In the genomic region with DNA sequence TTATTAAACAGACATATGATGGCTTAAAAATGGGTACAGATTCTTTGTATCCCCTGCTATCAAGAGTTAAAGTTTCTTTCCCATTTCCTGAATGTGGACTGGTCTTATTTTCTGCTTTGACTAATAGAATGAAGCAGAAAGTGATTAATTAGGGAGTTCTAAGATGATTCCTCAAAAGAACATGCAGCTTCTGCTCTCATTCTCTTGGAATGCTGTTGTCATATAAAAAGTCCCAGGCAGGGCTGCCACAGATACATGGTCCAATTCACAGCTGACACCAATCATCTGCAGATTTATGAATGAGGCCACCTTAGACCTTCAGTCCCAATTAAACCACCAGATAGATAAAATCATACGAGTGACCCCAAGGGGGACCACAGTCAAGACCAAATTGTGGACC, we compare ENCODE assay signal across 25 cellular contexts.
DNase-seq lines count a peak whose midpoint lies in the region; ATAC-seq, FAIRE-seq and TF ChIP-seq lines count a peak whose summit lies in the region.
"Had no signal": no experiment of that assay in that cellular context is flagged by ENCODE, and none has a peak within 500 bp of the region (broad histone marks: within the 10 kb centered on the region; RNA-seq: fewer than 3 reads in every experiment).

No MANE protein-coding gene starts in this region.

- no TSS peak for BruUV-seq in mammary epithelial cell (replicated peaks; lab: Mats Ljungman, UMichigan)

- peak; percentile 9 for DNase-seq in mammary epithelial cell
- no peak for DNase-seq in breast epithelium (ENCODE audit: low spot score in 2 of 2)
- DNase-seq in RCC 7860 (ENCODE audit: low spot score) = peak; percentile 45
- DNase-seq in hepatic stellate cell (ENCODE audit: low spot score) = peak; percentile 7
- DNase-seq in GOT3 (lab: John Stamatoyannopoulos, UW) = no peak
- no peak for DNase-seq in HK-2 (ENCODE audit: unreplicated experiment)
- no peak for DNase-seq in stimulated activated CD4-positive, alpha-beta T cell treated with anti-CD3 and anti-CD28 coated beads, Interleukin-4, amount 100 ng/mL, for 4 hours
- DNase-seq: BE2C, DMS153, DND-41, NCI-H1105 treated with DMSO at 0.1 percent for 48 hours, NCI-H146, NCI-H1930, NCI-H2107, NCI-H524 treated with DMSO at 0.1 percent for 48 hours, NCI-H774, Right ventricle myocardium superior, RPMI8226 had no signal

- H2AFZ ChIP-seq in mammary epithelial cell (ENCODE audit: low read depth, low read length) = no peak overlapping the region

- H3K36me3 ChIP-seq in mammary epithelial cell (ENCODE audit: insufficient read depth, low read length) = no peaks in the 10 kb centered on the region
- no peaks in the 10 kb centered on the region for H3K36me3 ChIP-seq in breast epithelium
- H3K36me3 ChIP-seq: BE2C, SJSA1 had no signal

- dilution Hi-C loops in mammary epithelial cell (cut with HindIII; ENCODE audit: low sequenced_read_pairs) = no loop called here

- H3K4me2 ChIP-seq in mammary epithelial cell (ENCODE audit: insufficient read depth, low read depth, low read length) = no peak overlapping the region

- H3K9ac ChIP-seq in mammary epithelial cell (ENCODE audit: insufficient read depth, low read length) = no peak overlapping the region

- no peak overlapping the region for H3K4me3 ChIP-seq in mammary epithelial cell (replicated peaks in 1 of 3; ENCODE audit: insufficient read depth in 1 of 3, low read depth in 2 of 3, low read length in 3 of 3)
- H3K4me3 ChIP-seq in breast epithelium = no peak overlapping the region
- H3K4me3 ChIP-seq: GM12878, K562, SJSA1 had no signal

- intact Hi-C loops in mammary epithelial cell (cut with micrococcal nuclease) = loop anchor here (5.0 to 10.0 kb wide), 2 partner anchors 192 to 300 kb away; no protein-coding TSS in a partner anchor
- intact Hi-C loops in breast epithelium (cut with DNase I; ENCODE audit: low total_unique reads) = no loop called here

- ATAC-seq in GM21360 (IDR thresholded peaks at IDR 0.05; ENCODE audit: unreplicated experiment) = no peak
- ATAC-seq: GM12878, HepG2, K562 had no signal

- H3K79me2 ChIP-seq in mammary epithelial cell (ENCODE audit: insufficient read depth, low read length) = no peaks in the 10 kb centered on the region

- H3K27ac ChIP-seq in mammary epithelial cell (ENCODE audit: insufficient read depth, low read depth, low read length) = no peak overlapping the region
- H3K27ac ChIP-seq in breast epithelium = no peak overlapping the region
- H3K27ac ChIP-seq: 22Rv1, SJSA1 had no signal

- no peak for FAIRE-seq in RCC 7860 (lab: Jason Lieb, UNC)
- FAIRE-seq: G401.6, GM12878, HepG2, K562 had no signal

- TF ChIP-seq CTCF in mammary epithelial cell (conservative IDR thresholded peaks at IDR 0.05 in 1 of 2, IDR thresholded peaks at IDR 0.05 in 1 of 2; ENCODE audit: extremely low read depth in 1 of 2, insufficient read depth in 1 of 2, low read depth in 1 of 2, low read length in 2 of 2) (no peak), breast epithelium (IDR thresholded peaks at IDR 0.05) (no peak)

- H4K20me1 ChIP-seq in mammary epithelial cell (ENCODE audit: insufficient read depth, low read length) = no peaks in the 10 kb centered on the region

- WGBS in mammary epithelial cell (ENCODE audit: low coverage, missing lambda C conversion rate) = 100% methylated on average over 1 of the region's 1 CpG

- in situ Hi-C loops in mammary epithelial cell (cut with MboI; ENCODE audit: low sequenced_read_pairs in 2 of 2) = no loop called here

- TF ChIP-seq POLR2A in breast epithelium (IDR thresholded peaks at IDR 0.05) = no peak

- CTCF ChIA-PET in mammary epithelial cell (lab: Charles Lee; ENCODE audit: low non-redundant PET) = no interaction called here

- H3K27me3 ChIP-seq in mammary epithelial cell (ENCODE audit: insufficient read depth, low read length) (no peaks in the 10 kb centered on the region), breast epithelium (no peaks in the 10 kb centered on the region)
- H3K27me3 ChIP-seq: BE2C, SJSA1 had no signal

- H3K4me1 ChIP-seq in mammary epithelial cell (ENCODE audit: insufficient read depth, low read length) (no peaks in the 10 kb centered on the region), breast epithelium (no peaks in the 10 kb centered on the region)
- H3K4me1 ChIP-seq: BE2C, SJSA1 had no signal

- no peaks in the 10 kb centered on the region for H3K9me3 ChIP-seq in mammary epithelial cell (replicated peaks; ENCODE audit: insufficient read depth, low read length)
- H3K9me3 ChIP-seq in breast epithelium = no peaks in the 10 kb centered on the region
- H3K9me3 ChIP-seq: BE2C, SJSA1 had no signal

Comparison
In these comparisons a context has a peak if more than half of its experiments do, and no peak if none do; other contexts are left out.
1. DNase-seq: peak in mammary epithelial cell (single experiment), RCC 7860 (single experiment) and hepatic stellate cell (single experiment); none in breast epithelium (0 of 2), GOT3 (single experiment), HK-2 (single experiment) and stimulated activated CD4-positive, alpha-beta T cell treated with anti-CD3 and anti-CD28 coated beads, Interleukin-4, amount 100 ng/mL, for 4 hours (0 of 2).